Comparison of ENCODE assay signal across 1 cellular context in the genomic region with DNA sequence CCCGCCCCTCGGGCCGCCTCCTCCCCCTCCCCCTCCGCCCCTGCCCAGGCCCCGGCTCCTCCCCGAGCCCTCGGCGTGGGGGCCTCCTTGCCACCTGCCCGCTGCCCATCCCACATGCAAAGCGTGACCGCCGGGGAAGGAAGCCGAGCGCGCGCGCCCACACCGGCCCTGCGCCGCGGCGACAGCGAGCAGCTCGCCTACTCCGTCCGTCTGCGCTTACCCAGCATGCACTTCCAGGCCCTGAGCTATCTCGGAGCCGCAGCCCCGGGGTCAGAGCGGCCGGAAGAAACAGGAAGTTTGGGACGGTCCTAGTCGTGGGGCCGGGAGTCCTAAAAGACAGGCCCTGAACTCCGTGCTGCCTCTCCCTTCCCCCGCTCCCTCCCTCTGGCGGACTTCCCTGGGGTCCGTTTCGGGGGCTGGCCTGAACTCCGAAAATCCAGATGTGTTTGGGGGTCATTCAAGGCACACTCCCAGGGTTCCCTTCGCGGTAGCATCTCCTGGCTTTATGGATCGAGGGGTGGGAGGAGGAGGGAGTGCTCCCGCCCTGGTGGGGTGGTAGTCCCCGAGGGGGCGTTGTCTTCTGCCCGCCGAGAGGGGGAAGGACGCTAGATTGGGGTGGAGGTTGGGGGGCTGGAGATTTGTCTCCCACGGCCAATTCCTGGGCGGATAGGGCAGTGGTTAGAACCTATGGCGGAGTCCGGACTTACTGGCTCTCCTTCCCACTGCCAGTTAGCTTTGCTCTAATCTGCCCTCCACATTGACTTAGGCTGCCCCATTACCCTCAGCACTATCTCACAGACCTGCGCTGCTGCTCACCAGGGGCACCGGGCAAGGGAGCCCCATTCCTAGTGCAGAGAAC.
A peak's percentile ranks its signal among the peaks of the same experiment; 100 is the strongest.
TF ChIP-seq lines count a peak whose summit lies in the region.

No MANE protein-coding gene starts in this region.

TF ChIP-seq in K562, 482 proteins besides CTCF, POLR2A, EP300 and RAD21 (continued from another document and continues in another):
- TF ChIP-seq PURB (CRISPR knock-in tag; IDR thresholded peaks at IDR 0.05; ENCODE audit: low read depth) (no peak), SP1 (CRISPR knock-in tag; IDR thresholded peaks at IDR 0.05) (peak; percentile 46; the same call in 1 of the 2 replicates), NR2F6 (CRISPR knock-in tag; IDR thresholded peaks at IDR 0.05) (no peak), ZNF507 (tag; conservative IDR thresholded peaks at IDR 0.05) (no peak), HOXB6 (CRISPR knock-in tag; IDR thresholded peaks at IDR 0.05; ENCODE audit: borderline replicate concordance) (no peak), POLR2G (IDR thresholded peaks at IDR 0.05; ENCODE audit: low read depth, low read length) (peak; percentile 94), DPF2 (IDR thresholded peaks at IDR 0.05) (peak; percentile 70; the same call in 1 of the 2 replicates), PML (IDR thresholded peaks at IDR 0.05; ENCODE audit: low read length) (peak; percentile 62), SUPT5H (IDR thresholded peaks at IDR 0.05) (peak; percentile 80), YY1 (IDR thresholded peaks at IDR 0.05; ENCODE audit: borderline replicate concordance in 1 of 3, control insufficient read depth in 1 of 3, extremely low read depth in 1 of 3, insufficient read depth in 3 of 3, insufficient read length in 1 of 3, insufficient replicate concordance in 2 of 3, low read depth in 1 of 3, low read length in 2 of 3) (peak in 1 of 3 experiments; percentile 40), THRAP3 (IDR thresholded peaks at IDR 0.05; ENCODE audit: borderline replicate concordance) (no peak), KAT7 (CRISPR knock-in tag; IDR thresholded peaks at IDR 0.05; ENCODE audit: borderline replicate concordance) (no peak), CCNT2 (IDR thresholded peaks at IDR 0.05; ENCODE audit: borderline replicate concordance, extremely low read depth, insufficient read length, low read depth, low read length) (peak; percentile 80), POLR2AphosphoS5 (IDR thresholded peaks at IDR 0.05; ENCODE audit: control insufficient read depth, insufficient read depth, low read depth, low read length) (peak; percentile 64), TOE1 (IDR thresholded peaks at IDR 0.05; ENCODE audit: borderline replicate concordance) (peak; percentile 68), TOE1 (CRISPR knock-in tag; IDR thresholded peaks at IDR 0.05; ENCODE audit: borderline replicate concordance, low read depth) (no peak), HNRNPL (IDR thresholded peaks at IDR 0.05; ENCODE audit: low read depth, low read length) (peak; percentile 89; the same call in 1 of the 2 replicates), NELFE (IDR thresholded peaks at IDR 0.05; ENCODE audit: insufficient read depth, insufficient read length) (no peak), CBFA2T3 (IDR thresholded peaks at IDR 0.05) (peak; percentile 65), NR3C1 (CRISPR knock-in tag; IDR thresholded peaks at IDR 0.05) (no peak), GABPB2 (CRISPR knock-in tag; conservative IDR thresholded peaks at IDR 0.05) (no peak), FOXA1 (IDR thresholded peaks at IDR 0.05; ENCODE audit: borderline replicate concordance) (no peak), PCBP2 (IDR thresholded peaks at IDR 0.05; ENCODE audit: low read depth, low read length, poor library complexity, severe bottlenecking) (no peak), CXXC5 (CRISPR knock-in tag; IDR thresholded peaks at IDR 0.05) (peak; percentile 78), NR4A1 (CRISPR knock-in tag; IDR thresholded peaks at IDR 0.05) (no peak), NR4A1 (tag; IDR thresholded peaks at IDR 0.05) (peak; percentile 73)
- TF ChIP-seq, protein P1, sequence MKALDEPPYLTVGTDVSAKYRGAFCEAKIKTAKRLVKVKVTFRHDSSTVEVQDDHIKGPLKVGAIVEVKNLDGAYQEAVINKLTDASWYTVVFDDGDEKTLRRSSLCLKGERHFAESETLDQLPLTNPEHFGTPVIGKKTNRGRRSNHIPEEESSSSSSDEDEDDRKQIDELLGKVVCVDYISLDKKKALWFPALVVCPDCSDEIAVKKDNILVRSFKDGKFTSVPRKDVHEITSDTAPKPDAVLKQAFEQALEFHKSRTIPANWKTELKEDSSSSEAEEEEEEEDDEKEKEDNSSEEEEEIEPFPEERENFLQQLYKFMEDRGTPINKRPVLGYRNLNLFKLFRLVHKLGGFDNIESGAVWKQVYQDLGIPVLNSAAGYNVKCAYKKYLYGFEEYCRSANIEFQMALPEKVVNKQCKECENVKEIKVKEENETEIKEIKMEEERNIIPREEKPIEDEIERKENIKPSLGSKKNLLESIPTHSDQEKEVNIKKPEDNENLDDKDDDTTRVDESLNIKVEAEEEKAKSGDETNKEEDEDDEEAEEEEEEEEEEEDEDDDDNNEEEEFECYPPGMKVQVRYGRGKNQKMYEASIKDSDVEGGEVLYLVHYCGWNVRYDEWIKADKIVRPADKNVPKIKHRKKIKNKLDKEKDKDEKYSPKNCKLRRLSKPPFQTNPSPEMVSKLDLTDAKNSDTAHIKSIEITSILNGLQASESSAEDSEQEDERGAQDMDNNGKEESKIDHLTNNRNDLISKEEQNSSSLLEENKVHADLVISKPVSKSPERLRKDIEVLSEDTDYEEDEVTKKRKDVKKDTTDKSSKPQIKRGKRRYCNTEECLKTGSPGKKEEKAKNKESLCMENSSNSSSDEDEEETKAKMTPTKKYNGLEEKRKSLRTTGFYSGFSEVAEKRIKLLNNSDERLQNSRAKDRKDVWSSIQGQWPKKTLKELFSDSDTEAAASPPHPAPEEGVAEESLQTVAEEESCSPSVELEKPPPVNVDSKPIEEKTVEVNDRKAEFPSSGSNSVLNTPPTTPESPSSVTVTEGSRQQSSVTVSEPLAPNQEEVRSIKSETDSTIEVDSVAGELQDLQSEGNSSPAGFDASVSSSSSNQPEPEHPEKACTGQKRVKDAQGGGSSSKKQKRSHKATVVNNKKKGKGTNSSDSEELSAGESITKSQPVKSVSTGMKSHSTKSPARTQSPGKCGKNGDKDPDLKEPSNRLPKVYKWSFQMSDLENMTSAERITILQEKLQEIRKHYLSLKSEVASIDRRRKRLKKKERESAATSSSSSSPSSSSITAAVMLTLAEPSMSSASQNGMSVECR (CRISPR knock-in tag; IDR thresholded peaks at IDR 0.05), result peak; percentile 70; the same call in 1 of the 2 replicates
- TF ChIP-seq, protein P2, sequence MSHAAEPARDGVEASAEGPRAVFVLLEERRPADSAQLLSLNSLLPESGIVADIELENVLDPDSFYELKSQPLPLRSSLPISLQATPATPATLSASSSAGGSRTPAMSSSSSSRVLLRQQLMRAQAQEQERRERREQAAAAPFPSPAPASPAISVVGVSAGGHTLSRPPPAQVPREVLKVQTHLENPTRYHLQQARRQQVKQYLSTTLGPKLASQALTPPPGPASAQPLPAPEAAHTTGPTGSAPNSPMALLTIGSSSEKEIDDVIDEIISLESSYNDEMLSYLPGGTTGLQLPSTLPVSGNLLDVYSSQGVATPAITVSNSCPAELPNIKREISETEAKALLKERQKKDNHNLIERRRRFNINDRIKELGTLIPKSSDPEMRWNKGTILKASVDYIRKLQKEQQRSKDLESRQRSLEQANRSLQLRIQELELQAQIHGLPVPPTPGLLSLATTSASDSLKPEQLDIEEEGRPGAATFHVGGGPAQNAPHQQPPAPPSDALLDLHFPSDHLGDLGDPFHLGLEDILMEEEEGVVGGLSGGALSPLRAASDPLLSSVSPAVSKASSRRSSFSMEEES (CRISPR knock-in tag; IDR thresholded peaks at IDR 0.05), result no peak
- TF ChIP-seq, protein P3, sequence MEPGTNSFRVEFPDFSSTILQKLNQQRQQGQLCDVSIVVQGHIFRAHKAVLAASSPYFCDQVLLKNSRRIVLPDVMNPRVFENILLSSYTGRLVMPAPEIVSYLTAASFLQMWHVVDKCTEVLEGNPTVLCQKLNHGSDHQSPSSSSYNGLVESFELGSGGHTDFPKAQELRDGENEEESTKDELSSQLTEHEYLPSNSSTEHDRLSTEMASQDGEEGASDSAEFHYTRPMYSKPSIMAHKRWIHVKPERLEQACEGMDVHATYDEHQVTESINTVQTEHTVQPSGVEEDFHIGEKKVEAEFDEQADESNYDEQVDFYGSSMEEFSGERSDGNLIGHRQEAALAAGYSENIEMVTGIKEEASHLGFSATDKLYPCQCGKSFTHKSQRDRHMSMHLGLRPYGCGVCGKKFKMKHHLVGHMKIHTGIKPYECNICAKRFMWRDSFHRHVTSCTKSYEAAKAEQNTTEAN (CRISPR knock-in tag; IDR thresholded peaks at IDR 0.05), result no peak
- TF ChIP-seq, protein P4, sequence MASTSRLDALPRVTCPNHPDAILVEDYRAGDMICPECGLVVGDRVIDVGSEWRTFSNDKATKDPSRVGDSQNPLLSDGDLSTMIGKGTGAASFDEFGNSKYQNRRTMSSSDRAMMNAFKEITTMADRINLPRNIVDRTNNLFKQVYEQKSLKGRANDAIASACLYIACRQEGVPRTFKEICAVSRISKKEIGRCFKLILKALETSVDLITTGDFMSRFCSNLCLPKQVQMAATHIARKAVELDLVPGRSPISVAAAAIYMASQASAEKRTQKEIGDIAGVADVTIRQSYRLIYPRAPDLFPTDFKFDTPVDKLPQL (IDR thresholded peaks at IDR 0.05; ENCODE audit: extremely low read depth, insufficient read length), result no peak
- TF ChIP-seq, protein P5, sequence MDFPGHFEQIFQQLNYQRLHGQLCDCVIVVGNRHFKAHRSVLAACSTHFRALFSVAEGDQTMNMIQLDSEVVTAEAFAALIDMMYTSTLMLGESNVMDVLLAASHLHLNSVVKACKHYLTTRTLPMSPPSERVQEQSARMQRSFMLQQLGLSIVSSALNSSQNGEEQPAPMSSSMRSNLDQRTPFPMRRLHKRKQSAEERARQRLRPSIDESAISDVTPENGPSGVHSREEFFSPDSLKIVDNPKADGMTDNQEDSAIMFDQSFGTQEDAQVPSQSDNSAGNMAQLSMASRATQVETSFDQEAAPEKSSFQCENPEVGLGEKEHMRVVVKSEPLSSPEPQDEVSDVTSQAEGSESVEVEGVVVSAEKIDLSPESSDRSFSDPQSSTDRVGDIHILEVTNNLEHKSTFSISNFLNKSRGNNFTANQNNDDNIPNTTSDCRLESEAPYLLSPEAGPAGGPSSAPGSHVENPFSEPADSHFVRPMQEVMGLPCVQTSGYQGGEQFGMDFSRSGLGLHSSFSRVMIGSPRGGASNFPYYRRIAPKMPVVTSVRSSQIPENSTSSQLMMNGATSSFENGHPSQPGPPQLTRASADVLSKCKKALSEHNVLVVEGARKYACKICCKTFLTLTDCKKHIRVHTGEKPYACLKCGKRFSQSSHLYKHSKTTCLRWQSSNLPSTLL (IDR thresholded peaks at IDR 0.05), result peak; percentile 96
- TF ChIP-seq, protein P6, sequence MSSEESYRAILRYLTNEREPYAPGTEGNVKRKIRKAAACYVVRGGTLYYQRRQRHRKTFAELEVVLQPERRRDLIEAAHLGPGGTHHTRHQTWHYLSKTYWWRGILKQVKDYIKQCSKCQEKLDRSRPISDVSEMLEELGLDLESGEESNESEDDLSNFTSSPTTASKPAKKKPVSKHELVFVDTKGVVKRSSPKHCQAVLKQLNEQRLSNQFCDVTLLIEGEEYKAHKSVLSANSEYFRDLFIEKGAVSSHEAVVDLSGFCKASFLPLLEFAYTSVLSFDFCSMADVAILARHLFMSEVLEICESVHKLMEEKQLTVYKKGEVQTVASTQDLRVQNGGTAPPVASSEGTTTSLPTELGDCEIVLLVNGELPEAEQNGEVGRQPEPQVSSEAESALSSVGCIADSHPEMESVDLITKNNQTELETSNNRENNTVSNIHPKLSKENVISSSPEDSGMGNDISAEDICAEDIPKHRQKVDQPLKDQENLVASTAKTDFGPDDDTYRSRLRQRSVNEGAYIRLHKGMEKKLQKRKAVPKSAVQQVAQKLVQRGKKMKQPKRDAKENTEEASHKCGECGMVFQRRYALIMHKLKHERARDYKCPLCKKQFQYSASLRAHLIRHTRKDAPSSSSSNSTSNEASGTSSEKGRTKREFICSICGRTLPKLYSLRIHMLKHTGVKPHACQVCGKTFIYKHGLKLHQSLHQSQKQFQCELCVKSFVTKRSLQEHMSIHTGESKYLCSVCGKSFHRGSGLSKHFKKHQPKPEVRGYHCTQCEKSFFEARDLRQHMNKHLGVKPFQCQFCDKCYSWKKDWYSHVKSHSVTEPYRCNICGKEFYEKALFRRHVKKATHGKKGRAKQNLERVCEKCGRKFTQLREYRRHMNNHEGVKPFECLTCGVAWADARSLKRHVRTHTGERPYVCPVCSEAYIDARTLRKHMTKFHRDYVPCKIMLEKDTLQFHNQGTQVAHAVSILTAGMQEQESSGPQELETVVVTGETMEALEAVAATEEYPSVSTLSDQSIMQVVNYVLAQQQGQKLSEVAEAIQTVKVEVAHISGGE (CRISPR knock-in tag; IDR thresholded peaks at IDR 0.05), result peak in 1 of 3 experiments; percentile 57; a peak in 2 of 6 replicates
- TF ChIP-seq, protein P7, sequence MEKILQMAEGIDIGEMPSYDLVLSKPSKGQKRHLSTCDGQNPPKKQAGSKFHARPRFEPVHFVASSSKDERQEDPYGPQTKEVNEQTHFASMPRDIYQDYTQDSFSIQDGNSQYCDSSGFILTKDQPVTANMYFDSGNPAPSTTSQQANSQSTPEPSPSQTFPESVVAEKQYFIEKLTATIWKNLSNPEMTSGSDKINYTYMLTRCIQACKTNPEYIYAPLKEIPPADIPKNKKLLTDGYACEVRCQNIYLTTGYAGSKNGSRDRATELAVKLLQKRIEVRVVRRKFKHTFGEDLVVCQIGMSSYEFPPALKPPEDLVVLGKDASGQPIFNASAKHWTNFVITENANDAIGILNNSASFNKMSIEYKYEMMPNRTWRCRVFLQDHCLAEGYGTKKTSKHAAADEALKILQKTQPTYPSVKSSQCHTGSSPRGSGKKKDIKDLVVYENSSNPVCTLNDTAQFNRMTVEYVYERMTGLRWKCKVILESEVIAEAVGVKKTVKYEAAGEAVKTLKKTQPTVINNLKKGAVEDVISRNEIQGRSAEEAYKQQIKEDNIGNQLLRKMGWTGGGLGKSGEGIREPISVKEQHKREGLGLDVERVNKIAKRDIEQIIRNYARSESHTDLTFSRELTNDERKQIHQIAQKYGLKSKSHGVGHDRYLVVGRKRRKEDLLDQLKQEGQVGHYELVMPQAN (IDR thresholded peaks at IDR 0.05; ENCODE audit: borderline replicate concordance), result peak; percentile 51; the same call in 1 of the 2 replicates
